In genomic region chr16:4624015-4624826, GRCh38 we compare ENCODE assay signal across 8 cellular contexts. TPM values are rescaled to one million over a fixed set of nuclear protein-coding genes. Genes with fewer than 3 reads are reported as not detected.
A peak's percentile ranks its signal among the peaks of the same experiment; 100 is the strongest.
DNase-seq lines count a peak whose midpoint lies in the region; FAIRE-seq and TF ChIP-seq lines count a peak whose summit lies in the region.

Gene MGRN1 (plus strand): TSS chr16:4624826. CDS start chr16:4624961, 135 bp downstream.

- H3K27ac ChIP-seq in MM.1S (ENCODE audit: low read length), result peak within 1 kb of the TSS; percentile 86
- H3K27ac ChIP-seq in SJCRH30, result peak within 1 kb of the TSS; percentile 81
- peak within 1 kb of the TSS; percentile 94 to 99 (median 97) for H3K27ac ChIP-seq in stomach

- TF ChIP-seq CTCF in MM.1S (IDR thresholded peaks at IDR 0.05; ENCODE audit: low read length) (peak; percentile 99), foreskin fibroblast (IDR thresholded peaks at IDR 0.05; ENCODE audit: low read depth, low read length) (peak; percentile 96), neural crest cell (conservative IDR thresholded peaks at IDR 0.05) (peak; percentile 98), stomach (IDR thresholded peaks at IDR 0.05) (peak in 5 of 7 experiments; percentile 80 to 96 (median 95))

- H3K9me3 Mint-ChIP-seq in neural crest cell, result no peaks in the 10 kb centered on the region

- DNase-seq in HCEC 1CT (peak; percentile 97), MM.1S (peak; percentile 98), SJCRH30 (peak; percentile 95 to 96), activated gamma-delta T cell treated with Interleukin-2 at 50 U/mL for 16 hours (peak; percentile 89), foreskin fibroblast (peak; percentile 96 to 99), neural crest cell (ENCODE audit: low read depth, low spot score) (peak; percentile 85), stomach (peak; percentile 95)

- peak within 1 kb of the TSS; percentile 100 for H3K27ac Mint-ChIP-seq in neural crest cell (ENCODE audit: unreplicated experiment)

- peak; percentile 83 for FAIRE-seq in G401.6 (lab: Jason Lieb, UNC)

- H2AFZ ChIP-seq in MM.1S (ENCODE audit: low read length), result peak within 1 kb of the TSS; percentile 74

- H3K4me1 ChIP-seq in MM.1S (ENCODE audit: low read length), result peaks cover 14% of the 10 kb centered on the region; the same call in 1 of the 2 replicates
- H3K4me1 ChIP-seq in SJCRH30, result no peaks in the 10 kb centered on the region; the same call in 1 of the 2 replicates
- H3K4me1 ChIP-seq in stomach, result peaks cover 22 to 44% (median 33%) of the 10 kb centered on the region in 4 donors

- peak within 1 kb of the TSS; percentile 95 for H3K9ac ChIP-seq in MM.1S (ENCODE audit: low read length)

- H3K4me1 Mint-ChIP-seq in neural crest cell, result peaks cover 27% of the 10 kb centered on the region

- H3K9me3 ChIP-seq in MM.1S (replicated peaks; ENCODE audit: insufficient read depth, low read length) (no peaks in the 10 kb centered on the region), SJCRH30 (replicated peaks) (no peaks in the 10 kb centered on the region), stomach (no peaks in the 10 kb centered on the region)

- H3K36me3 ChIP-seq in MM.1S (replicated peaks; ENCODE audit: insufficient read depth, low read length) (no peaks in the 10 kb centered on the region), SJCRH30 (no peaks in the 10 kb centered on the region), stomach (peaks cover 0 to 14% (median 1%) of the 10 kb centered on the region in 4 donors)

- H3F3A ChIP-seq in MM.1S (ENCODE audit: insufficient read depth, low read length), result no peaks in the 10 kb centered on the region; the same call in 1 of the 2 replicates

- 7 to 12% (median 9%) methylated on average over 26 to 42 of the region's 42 CpGs for WGBS in stomach, 5 donors

- peaks cover 41% of the 10 kb centered on the region for H3K79me2 ChIP-seq in MM.1S (ENCODE audit: low read length)

- intact Hi-C loops in stomach (cut with DNase I; ENCODE audit: low total_unique reads), result no loop called here

- H3K27me3 Mint-ChIP-seq in neural crest cell (ENCODE audit: low read depth), result no peaks in the 10 kb centered on the region

- no peak for TF ChIP-seq POLR2A in stomach (IDR thresholded peaks at IDR 0.05)

- H3K4me2 ChIP-seq in MM.1S (ENCODE audit: low read depth, low read length), result peak within 1 kb of the TSS; percentile 83

- H3K36me3 Mint-ChIP-seq in neural crest cell (ENCODE audit: low read depth), result peaks cover 3% of the 10 kb centered on the region

- H3K27me3 ChIP-seq in MM.1S (replicated peaks; ENCODE audit: insufficient read depth, low read length), result no peaks in the 10 kb centered on the region
- no peaks in the 10 kb centered on the region for H3K27me3 ChIP-seq in SJCRH30
- H3K27me3 ChIP-seq in stomach, result no peaks in the 10 kb centered on the region

- peak within 1 kb of the TSS; percentile 99 for H3K4me3 Mint-ChIP-seq in neural crest cell

- H3K4me3 ChIP-seq in MM.1S (ENCODE audit: low read length), result peak within 1 kb of the TSS; percentile 81
- peak within 1 kb of the TSS; percentile 81 for H3K4me3 ChIP-seq in SJCRH30
- H3K4me3 ChIP-seq in foreskin fibroblast (ENCODE audit: low read depth in 1 of 2, low read length in 2 of 2), result peak within 1 kb of the TSS; percentile 68 to 74
- H3K4me3 ChIP-seq in stomach, result peak within 1 kb of the TSS; percentile 65 to 100 (median 93)

- no peak for TF ChIP-seq EP300 in stomach (IDR thresholded peaks at IDR 0.05)

- H4K20me1 ChIP-seq in MM.1S (ENCODE audit: insufficient read depth, low read length), result peaks cover 9% of the 10 kb centered on the region; the same call in 1 of the 2 replicates

- no peaks in the 10 kb centered on the region for H3K9me2 ChIP-seq in MM.1S (replicated peaks; ENCODE audit: insufficient read depth, low read length)

RNA-seq across cellular contexts. Expression of gene MGRN1, which starts in this region (rescaled TPM):
- total RNA-seq in SJCRH30 (2014; rRNA removed; shearing (Covaris generic)), result 11.6 and 13.8 TPM in 2 replicates
- total RNA-seq in neural crest cell, result 79.7 and 83.1 TPM in 2 replicates
- 100 to 1,000 TPM in 2 of 5 donors, 10 to 100 TPM in 3; 34.7 to 469 (median 91.4) TPM for total RNA-seq in stomach
- 10 to 100 TPM; 13.2 to 21.5 (median 17.9) TPM for polyA plus RNA-seq in stomach

Comparison
In these comparisons a context has a peak if more than half of its experiments do, and no peak if none do; other contexts are left out.
1. Peak in every context shown above with its lines: DNase-seq, H3K4me3 ChIP-seq and H3K27ac ChIP-seq.